In genomic region chr6:100420711-100421110, GRCh38 we compare ENCODE assay signal across 25 cellular contexts. TPM values are rescaled to one million over a fixed set of nuclear protein-coding genes. Genes with fewer than 3 reads are reported as not detected.
"Had no signal": no experiment of that assay in that cellular context is flagged by ENCODE, and none has a peak within 500 bp of the region (broad histone marks: within the 10 kb centered on the region; RNA-seq: fewer than 3 reads in every experiment).

No MANE protein-coding gene starts in this region.

- FAIRE-seq: bronchial epithelial cell, endometrium, kidney, pancreas had no signal

- H3K27ac ChIP-seq: lower lobe of right lung, neutrophil, pancreas, psoas muscle, right atrium auricular region, spleen, thoracic aorta, upper lobe of right lung had no signal

- H3K4me1 Mint-ChIP-seq: activated naive CD8-positive, alpha-beta T cell treated with anti-CD3 and anti-CD28 coated beads, Interleukin-2, amount 10 ng/mL, durations not matched to agents 7 days and 5 days; natural killer cell had no signal

- H3K4me1 ChIP-seq: lower lobe of right lung, pancreas, psoas muscle, right atrium auricular region, spleen, upper lobe of right lung had no signal

- H3K27ac Mint-ChIP-seq: activated naive CD4-positive, alpha-beta T cell treated with anti-CD3 and anti-CD28 coated beads for 36 hours; activated naive CD8-positive, alpha-beta T cell treated with anti-CD3 and anti-CD28 coated beads, Interleukin-2, amount 10 ng/mL, durations not matched to agents 7 days and 5 days; natural killer cell had no signal

- H3K4me3 ChIP-seq: lower lobe of right lung, pancreas, psoas muscle, right atrium auricular region, spleen, thoracic aorta, upper lobe of right lung had no signal

- H3K4me3 Mint-ChIP-seq: activated naive CD4-positive, alpha-beta T cell treated with anti-CD3 and anti-CD28 coated beads for 36 hours; activated naive CD8-positive, alpha-beta T cell treated with anti-CD3 and anti-CD28 coated beads, Interleukin-2, amount 10 ng/mL, durations not matched to agents 7 days and 5 days; natural killer cell had no signal

- H3K27me3 ChIP-seq: neutrophil, pancreas, right atrium auricular region, upper lobe of right lung had no signal

- DNase-seq: activated CD4-positive, alpha-beta T cell treated with anti-CD3 and anti-CD28 coated beads for 4 hours; activated CD4-positive, alpha-beta T cell treated with anti-CD3 and anti-CD28 coated beads, Interleukin-2, amount 50 U/mL, for 48 hours; activated CD4-positive, CD25-positive, alpha-beta regulatory T cell; activated naive CD4-positive, alpha-beta T cell treated with anti-CD3 and anti-CD28 coated beads for 36 hours; activated naive CD8-positive, alpha-beta T cell treated with anti-CD3 and anti-CD28 coated beads, Interleukin-2, amount 10 ng/mL, durations not matched to agents 7 days and 5 days; activated T-cell treated with anti-CD3 and anti-CD28 coated beads, Interleukin-2, amount 50 U/mL, for 48 hours; amniotic stem cell; cerebellar nuclear complex; cortex of kidney; kidney; lower lobe of right lung; natural killer cell; pancreas; psoas muscle; spleen; stimulated activated CD4-positive, alpha-beta T cell treated with anti-CD3 and anti-CD28 coated beads, Interleukin-4, amount 100 ng/mL, for 24 hours; stimulated activated naive CD4-positive, alpha-beta T cell treated with Interleukin-2 at 50 U/mL for 16 hours; T1000; upper lobe of right lung had no signal

- H3K9me3 ChIP-seq: lower lobe of right lung, neutrophil, pancreas, psoas muscle, right atrium auricular region, spleen, thoracic aorta, upper lobe of right lung had no signal

- H3K9me3 Mint-ChIP-seq: activated naive CD4-positive, alpha-beta T cell treated with anti-CD3 and anti-CD28 coated beads for 36 hours; activated naive CD8-positive, alpha-beta T cell treated with anti-CD3 and anti-CD28 coated beads, Interleukin-2, amount 10 ng/mL, durations not matched to agents 7 days and 5 days had no signal

- H3K36me3 Mint-ChIP-seq: activated naive CD8-positive, alpha-beta T cell treated with anti-CD3 and anti-CD28 coated beads, Interleukin-2, amount 10 ng/mL, durations not matched to agents 7 days and 5 days; natural killer cell had no signal

- H3K36me3 ChIP-seq: lower lobe of right lung, neutrophil, pancreas, right atrium auricular region, spleen, thoracic aorta, upper lobe of right lung had no signal

RNA-seq across cellular contexts. Expression of gene SIM1, which starts 44.0 kb away (rescaled TPM):
- total RNA-seq: activated naive CD4-positive, alpha-beta T cell treated with anti-CD3 and anti-CD28 coated beads for 36 hours; activated naive CD8-positive, alpha-beta T cell treated with anti-CD3 and anti-CD28 coated beads, Interleukin-2, amount 10 ng/mL, durations not matched to agents 7 days and 5 days; bronchial epithelial cell; fibroblast of villous mesenchyme; lower lobe of right lung; natural killer cell; right atrium auricular region; spleen; thoracic aorta; upper lobe of right lung had no signal
- polyA plus RNA-seq: spleen had no signal
